35 cellular contexts compared by ENCODE assay signal in genomic region chr3:127133971-127134370, GRCh38. TPM values are rescaled to one million over a fixed set of nuclear protein-coding genes. Genes with fewer than 3 reads are reported as not detected.
"Had no signal": no experiment of that assay in that cellular context is flagged by ENCODE, and none has a peak within 500 bp of the region (broad histone marks: within the 10 kb centered on the region; RNA-seq: fewer than 3 reads in every experiment).

No MANE protein-coding gene starts in this region.

- H3K4me1 Mint-ChIP-seq: activated CD4-positive, alpha-beta memory T cell treated with anti-CD3 and anti-CD28 coated beads, Interleukin-2, amount 10 ng/mL, durations not matched to agents 7 days and 5 days; activated naive CD4-positive, alpha-beta T cell treated with anti-CD3 and anti-CD28 coated beads, Interleukin-2, amount 50 U/mL, for 24 hours; activated naive CD8-positive, alpha-beta T cell treated with anti-CD3 and anti-CD28 coated beads, Interleukin-2, amount 10 ng/mL, durations not matched to agents 7 days and 5 days had no signal

- H3K9me3 ChIP-seq: ascending aorta had no signal

- H3K36me3 ChIP-seq: ascending aorta, WERI-Rb-1 had no signal

- H3K27ac ChIP-seq: ascending aorta, SK-N-MC, WERI-Rb-1 had no signal

- H3K4me3 Mint-ChIP-seq: activated CD4-positive, alpha-beta memory T cell treated with anti-CD3 and anti-CD28 coated beads, Interleukin-2, amount 10 ng/mL, durations not matched to agents 7 days and 5 days; activated naive CD4-positive, alpha-beta T cell treated with anti-CD3 and anti-CD28 coated beads, Interleukin-2, amount 50 U/mL, for 24 hours; activated naive CD8-positive, alpha-beta T cell treated with anti-CD3 and anti-CD28 coated beads, Interleukin-2, amount 10 ng/mL, durations not matched to agents 7 days and 5 days; activated T-cell treated with anti-CD3 and anti-CD28 coated beads, Interleukin-2, amount 50 U/mL, for 24 hours had no signal

- H3K27me3 ChIP-seq: ascending aorta had no signal

- H3K9me3 Mint-ChIP-seq: activated CD4-positive, alpha-beta memory T cell treated with anti-CD3 and anti-CD28 coated beads, Interleukin-2, amount 10 ng/mL, durations not matched to agents 7 days and 5 days; activated naive CD4-positive, alpha-beta T cell treated with anti-CD3 and anti-CD28 coated beads, Interleukin-2, amount 50 U/mL, for 24 hours; activated naive CD8-positive, alpha-beta T cell treated with anti-CD3 and anti-CD28 coated beads, Interleukin-2, amount 10 ng/mL, durations not matched to agents 7 days and 5 days; activated T-cell treated with anti-CD3 and anti-CD28 coated beads, Interleukin-2, amount 50 U/mL, for 24 hours; activated T-helper 2 cell treated with anti-CD3 and anti-CD28 coated beads, Interferon-gamma antibody, Interleukin-2, Interleukin-4, amounts not matched to agents 10 μg/mL and 5 μg/mL and 100 μg/mL, durations not matched to agents 14 hours and 24 hours and 36 hours had no signal

- H3K4me3 ChIP-seq: ascending aorta, SK-N-MC had no signal

- DNase-seq: activated CD4-positive, alpha-beta memory T cell treated with anti-CD3 and anti-CD28 coated beads, Interleukin-2, amount 10 ng/mL, durations not matched to agents 7 days and 5 days; activated CD4-positive, alpha-beta T cell treated with anti-CD3 and anti-CD28 coated beads for 1 hour; activated CD4-positive, alpha-beta T cell treated with anti-CD3 and anti-CD28 coated beads for 48 hours; activated CD4-positive, CD25-positive, alpha-beta regulatory T cell; activated CD8-positive, alpha-beta memory T cell treated with anti-CD3 and anti-CD28 coated beads for 24 hours; activated gamma-delta T cell; activated naive CD4-positive, alpha-beta T cell treated with Interleukin-2 at 50 U/mL for 16 hours; activated naive CD8-positive, alpha-beta T cell treated with anti-CD3 and anti-CD28 coated beads, Interleukin-2, amount 10 ng/mL, durations not matched to agents 7 days and 5 days; activated T-cell treated with anti-CD3 and anti-CD28 coated beads, Interleukin-2, amount 50 U/mL, for 24 hours; amygdala; caudate nucleus; cerebellar nuclear complex; Karpas-422; KBM-7; NCI-H1048; NCI-H1105 treated with DMSO at 0.1 percent for 48 hours; NCI-H1436; NCI-H1694; NCI-H1930; NCI-H2081 treated with DMSO at 0.1 percent for 48 hours; NCI-H226; NCI-H524 treated with DMSO at 0.1 percent for 48 hours; OCI-M1; Right ventricle myocardium superior; T1000; WERI-Rb-1 had no signal

- H3K27ac Mint-ChIP-seq: activated CD4-positive, alpha-beta memory T cell treated with anti-CD3 and anti-CD28 coated beads, Interleukin-2, amount 10 ng/mL, durations not matched to agents 7 days and 5 days; activated naive CD4-positive, alpha-beta T cell treated with anti-CD3 and anti-CD28 coated beads, Interleukin-2, amount 50 U/mL, for 24 hours; activated naive CD8-positive, alpha-beta T cell treated with anti-CD3 and anti-CD28 coated beads, Interleukin-2, amount 10 ng/mL, durations not matched to agents 7 days and 5 days; activated T-cell treated with anti-CD3 and anti-CD28 coated beads, Interleukin-2, amount 50 U/mL, for 24 hours; activated T-helper 2 cell treated with anti-CD3 and anti-CD28 coated beads, Interferon-gamma antibody, Interleukin-2, Interleukin-4, amounts not matched to agents 10 μg/mL and 5 μg/mL and 100 μg/mL, durations not matched to agents 14 hours and 24 hours and 36 hours had no signal

- H3K36me3 Mint-ChIP-seq: activated naive CD4-positive, alpha-beta T cell treated with anti-CD3 and anti-CD28 coated beads, Interleukin-2, amount 50 U/mL, for 24 hours; activated naive CD8-positive, alpha-beta T cell treated with anti-CD3 and anti-CD28 coated beads, Interleukin-2, amount 10 ng/mL, durations not matched to agents 7 days and 5 days had no signal

RNA-seq across cellular contexts. Expression of gene PRR23E, which starts 59.0 kb away (rescaled TPM):
- total RNA-seq: activated CD4-positive, alpha-beta memory T cell treated with anti-CD3 and anti-CD28 coated beads, Interleukin-2, amount 10 ng/mL, durations not matched to agents 7 days and 5 days; activated naive CD8-positive, alpha-beta T cell treated with anti-CD3 and anti-CD28 coated beads, Interleukin-2, amount 10 ng/mL, durations not matched to agents 7 days and 5 days; activated T-helper 2 cell treated with anti-CD3 and anti-CD28 coated beads, Interferon-gamma antibody, Interleukin-2, Interleukin-4, amounts not matched to agents 10 μg/mL and 5 μg/mL and 100 μg/mL, durations not matched to agents 14 hours and 24 hours and 36 hours; ascending aorta; bronchial epithelial cell; MCF 10A; NCI-H460; Right ventricle myocardium superior; T-helper 1 cell treated with Interleukin-12 subunit alpha and Interleukin-12 subunit beta and Interleukin-4 antibody, amounts not matched to agents 30 ng/mL and 1 ng/mL, for 36 hours; T-helper 2 cell treated with Interferon-gamma antibody and Interleukin-4, amounts not matched to agents 100 ng/mL and 5 ng/mL, for 36 hours had no signal
